In the genomic region with DNA sequence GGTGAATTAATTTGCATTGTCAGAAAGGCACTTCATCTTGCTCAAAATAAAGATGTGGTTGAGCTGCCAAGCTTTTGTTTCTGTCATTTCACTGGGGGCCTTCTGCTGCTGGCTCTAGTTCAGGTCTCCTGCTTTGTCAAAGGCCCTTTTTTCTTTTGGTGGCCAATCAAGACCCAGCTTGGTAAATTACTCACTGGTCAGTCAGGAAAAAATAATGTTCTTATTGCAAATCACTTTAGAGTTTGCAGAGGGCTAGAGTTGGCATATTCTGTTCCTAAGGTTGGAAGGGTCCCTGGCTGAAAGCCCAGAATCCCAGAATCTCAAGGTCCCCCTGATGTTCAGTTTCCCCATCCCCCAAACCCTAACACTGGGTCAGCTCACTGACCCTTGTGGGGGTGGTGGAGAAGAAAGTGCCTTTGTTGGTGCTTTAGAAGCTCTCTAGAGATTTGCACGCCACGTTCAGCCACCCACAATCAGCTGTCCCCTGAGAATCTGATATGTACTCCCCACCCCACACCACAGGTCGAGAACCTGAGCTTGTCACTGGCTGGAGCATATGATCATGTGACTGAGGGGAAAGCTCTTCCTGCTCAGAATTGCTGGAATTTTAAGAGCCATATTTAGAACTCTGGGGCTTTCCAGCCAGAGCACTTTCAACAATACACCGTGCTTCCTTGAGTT, we compare ENCODE assay signal across 10 cellular contexts.
A peak's percentile ranks its signal among the peaks of the same experiment; 100 is the strongest.
DNase-seq lines count a peak whose midpoint lies in the region; ATAC-seq, FAIRE-seq and TF ChIP-seq lines count a peak whose summit lies in the region.
"Had no signal": no experiment of that assay in that cellular context is flagged by ENCODE, and none has a peak within 500 bp of the region (broad histone marks: within the 10 kb centered on the region; RNA-seq: fewer than 3 reads in every experiment).

No MANE protein-coding gene starts in this region.

- no peak for TF ChIP-seq CTCF in D721Med (IDR thresholded peaks at IDR 0.05; ENCODE audit: insufficient read depth, missing control alignments)

- FAIRE-seq in D721Med (lab: Jason Lieb, UNC) = no peak
- FAIRE-seq: H1 had no signal

- peak; percentile 44 for ATAC-seq in GM21786 (IDR thresholded peaks at IDR 0.05; ENCODE audit: unreplicated experiment)

- DNase-seq in amygdala (lab: John Stamatoyannopoulos, UW) (peak in 31 of 56 donors; percentile 11 to 83 (median 45)), kidney tubule cell (ENCODE audit: low spot score) (peak; percentile 64), superior temporal gyrus (ENCODE audit: extremely low spot score) (peak; percentile 84), T1000 (lab: John Stamatoyannopoulos, UW) (no peak), cerebellar nuclear complex (lab: John Stamatoyannopoulos, UW) (no peak), D721Med (ENCODE audit: insufficient read length, low spot score) (no peak)
- no peak for DNase-seq in activated CD4-positive, alpha-beta T cell treated with anti-CD3 and anti-CD28 coated beads, Interleukin-2, amount 50 U/mL, for 48 hours
- DNase-seq: activated CD8-positive, alpha-beta memory T cell treated with anti-CD3 and anti-CD28 coated beads, Interleukin-2, amount 10 ng/mL, durations not matched to agents 7 days and 5 days had no signal

Comparison
In these comparisons a context has a peak if more than half of its experiments do, and no peak if none do; other contexts are left out.
1. DNase-seq: peak in amygdala (31 of 56), kidney tubule cell (single experiment) and superior temporal gyrus (single experiment); none in T1000 (single experiment), cerebellar nuclear complex (0 of 2), activated CD4-positive, alpha-beta T cell treated with anti-CD3 and anti-CD28 coated beads, Interleukin-2, amount 50 U/mL, for 48 hours (0 of 2) and D721Med (single experiment).